ENCODE assay signal across 1 cellular context in genomic region chr2:70992945-70993688, GRCh38.
TF ChIP-seq lines count a peak whose summit lies in the region.

No MANE protein-coding gene starts in this region.

TF ChIP-seq in A549, 52 proteins besides CTCF, POLR2A, EP300 and RAD21:
- TF ChIP-seq, protein P1, sequence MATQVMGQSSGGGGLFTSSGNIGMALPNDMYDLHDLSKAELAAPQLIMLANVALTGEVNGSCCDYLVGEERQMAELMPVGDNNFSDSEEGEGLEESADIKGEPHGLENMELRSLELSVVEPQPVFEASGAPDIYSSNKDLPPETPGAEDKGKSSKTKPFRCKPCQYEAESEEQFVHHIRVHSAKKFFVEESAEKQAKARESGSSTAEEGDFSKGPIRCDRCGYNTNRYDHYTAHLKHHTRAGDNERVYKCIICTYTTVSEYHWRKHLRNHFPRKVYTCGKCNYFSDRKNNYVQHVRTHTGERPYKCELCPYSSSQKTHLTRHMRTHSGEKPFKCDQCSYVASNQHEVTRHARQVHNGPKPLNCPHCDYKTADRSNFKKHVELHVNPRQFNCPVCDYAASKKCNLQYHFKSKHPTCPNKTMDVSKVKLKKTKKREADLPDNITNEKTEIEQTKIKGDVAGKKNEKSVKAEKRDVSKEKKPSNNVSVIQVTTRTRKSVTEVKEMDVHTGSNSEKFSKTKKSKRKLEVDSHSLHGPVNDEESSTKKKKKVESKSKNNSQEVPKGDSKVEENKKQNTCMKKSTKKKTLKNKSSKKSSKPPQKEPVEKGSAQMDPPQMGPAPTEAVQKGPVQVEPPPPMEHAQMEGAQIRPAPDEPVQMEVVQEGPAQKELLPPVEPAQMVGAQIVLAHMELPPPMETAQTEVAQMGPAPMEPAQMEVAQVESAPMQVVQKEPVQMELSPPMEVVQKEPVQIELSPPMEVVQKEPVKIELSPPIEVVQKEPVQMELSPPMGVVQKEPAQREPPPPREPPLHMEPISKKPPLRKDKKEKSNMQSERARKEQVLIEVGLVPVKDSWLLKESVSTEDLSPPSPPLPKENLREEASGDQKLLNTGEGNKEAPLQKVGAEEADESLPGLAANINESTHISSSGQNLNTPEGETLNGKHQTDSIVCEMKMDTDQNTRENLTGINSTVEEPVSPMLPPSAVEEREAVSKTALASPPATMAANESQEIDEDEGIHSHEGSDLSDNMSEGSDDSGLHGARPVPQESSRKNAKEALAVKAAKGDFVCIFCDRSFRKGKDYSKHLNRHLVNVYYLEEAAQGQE (IDR thresholded peaks at IDR 0.05) = no peak
- TF ChIP-seq SMC3 (IDR thresholded peaks at IDR 0.05) (no peak), HDAC2 (IDR thresholded peaks at IDR 0.05) (no peak), CHD2 (IDR thresholded peaks at IDR 0.05; ENCODE audit: low read length, partially characterized antibody) (no peak), HOXA7 (CRISPR knock-in tag; IDR thresholded peaks at IDR 0.05) (no peak), SREBF2 (IDR thresholded peaks at IDR 0.05) (no peak), HES2 (IDR thresholded peaks at IDR 0.05) (no peak)
